In the genomic region with DNA sequence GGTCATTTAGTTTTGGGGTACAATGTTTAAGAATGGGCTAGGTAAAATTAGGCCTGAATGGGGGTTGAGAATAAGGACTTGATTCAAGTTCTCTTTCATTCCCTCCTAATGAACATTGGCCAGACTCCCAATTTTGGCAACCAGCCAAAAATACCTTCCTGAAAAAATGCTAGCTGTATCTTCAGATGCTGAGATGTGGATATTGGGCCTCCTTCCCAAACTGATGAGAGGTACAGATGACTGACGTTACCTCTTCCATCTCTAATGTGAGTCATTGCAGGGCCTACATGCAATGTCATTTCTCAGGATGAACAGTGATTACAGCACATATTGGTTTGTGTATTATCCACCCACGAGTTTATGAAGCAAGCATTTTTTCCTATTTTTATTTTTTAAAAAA, we compare ENCODE assay signal across 21 cellular contexts.
DNase-seq lines count a peak whose midpoint lies in the region; ATAC-seq, FAIRE-seq and TF ChIP-seq lines count a peak whose summit lies in the region.
"Had no signal": no experiment of that assay in that cellular context is flagged by ENCODE, and none has a peak within 500 bp of the region (broad histone marks: within the 10 kb centered on the region; RNA-seq: fewer than 3 reads in every experiment).

No MANE protein-coding gene starts in this region.

- no peak overlapping the region for H3K27ac ChIP-seq in keratinocyte (ENCODE audit: control insufficient read depth, insufficient read depth, low read length)
- H3K27ac ChIP-seq: BLaER1, gastrocnemius medialis, PC-9 had no signal

- no peak overlapping the region for H3K9ac ChIP-seq in keratinocyte (ENCODE audit: control insufficient read depth, extremely low read depth, insufficient read depth, low read length)
- H3K9ac ChIP-seq: BLaER1 had no signal

- no peak overlapping the region for H3K4me2 ChIP-seq in keratinocyte (ENCODE audit: control insufficient read depth, extremely low read depth, insufficient read depth, low read depth, low read length)
- H3K4me2 ChIP-seq: BLaER1, PC-9 had no signal

- FAIRE-seq in keratinocyte (lab: Jason Lieb, UNC) = no peak

- H3K9me3 ChIP-seq in keratinocyte (ENCODE audit: control insufficient read depth, low read depth, low read length) = no peaks in the 10 kb centered on the region
- H3K9me3 ChIP-seq: BLaER1, gastrocnemius medialis had no signal

- ATAC-seq in HG02623 (IDR thresholded peaks at IDR 0.05; ENCODE audit: unreplicated experiment) (no peak), GM18858 (IDR thresholded peaks at IDR 0.05; ENCODE audit: unreplicated experiment) (no peak)
- ATAC-seq: gastrocnemius medialis, WTC11 had no signal

- no peak overlapping the region for H3K4me3 ChIP-seq in keratinocyte (ENCODE audit: control insufficient read depth in 2 of 3, extremely low read depth in 1 of 3, insufficient read depth in 2 of 3, low read depth in 1 of 3, low read length in 3 of 3)
- H3K4me3 ChIP-seq: BLaER1, gastrocnemius medialis, PC-9 had no signal

- H4K20me1 ChIP-seq in keratinocyte (ENCODE audit: control insufficient read depth, extremely low read depth, insufficient read depth, low read length) = no peaks in the 10 kb centered on the region

- DNase-seq in DMS79 treated with DMSO at 0.1 percent for 48 hours (lab: John Stamatoyannopoulos, UW) (peak; percentile 11), DMS79 (lab: John Stamatoyannopoulos, UW) (no peak), NCI-H1105 treated with DMSO at 0.1 percent for 48 hours (lab: John Stamatoyannopoulos, UW) (peak; percentile 24), amniotic epithelial cell (ENCODE audit: low read depth) (peak; percentile 47), keratinocyte (ENCODE audit: low read depth, low spot score) (peak; percentile 26), NCI-H82 treated with DMSO at 0.1 percent for 48 hours (lab: John Stamatoyannopoulos, UW; ENCODE audit: unreplicated experiment) (no peak)
- DNase-seq: activated CD4-positive, alpha-beta memory T cell treated with anti-CD3 and anti-CD28 coated beads for 36 hours; activated gamma-delta T cell; Calu3; gastrocnemius medialis; GDM1; hypothalamus; KG1; NCI-H2081; NCI-H526 treated with DMSO at 0.1 percent for 48 hours; nucleus accumbens; PC-9 had no signal

- peaks cover 59% of the 10 kb centered on the region for H3K79me2 ChIP-seq in keratinocyte (ENCODE audit: control insufficient read depth, insufficient read depth, low read length)

- no peak overlapping the region for H2AFZ ChIP-seq in keratinocyte (ENCODE audit: control insufficient read depth, low read length)
- H2AFZ ChIP-seq: PC-9 had no signal

- peaks cover 7% of the 10 kb centered on the region in 2 experiments for H3K36me3 ChIP-seq in keratinocyte (ENCODE audit: control insufficient read depth in 2 of 2, extremely low read depth in 1 of 2, insufficient read depth in 2 of 2, low read length in 2 of 2)
- H3K36me3 ChIP-seq: gastrocnemius medialis had no signal

- H3K27me3 ChIP-seq in keratinocyte (ENCODE audit: control insufficient read depth, extremely low read depth, insufficient read depth, low read length) = no peaks in the 10 kb centered on the region
- H3K27me3 ChIP-seq: BLaER1, gastrocnemius medialis had no signal

- TF ChIP-seq CTCF in keratinocyte (optimal IDR thresholded peaks at IDR 0.05 in 1 of 3, IDR thresholded peaks at IDR 0.05 in 1 of 3, conservative IDR thresholded peaks at IDR 0.05 in 1 of 3; ENCODE audit: extremely low read depth in 1 of 3, insufficient read depth in 2 of 3, low read length in 3 of 3) = no peak

- peaks cover 1% of the 10 kb centered on the region for H3K4me1 ChIP-seq in keratinocyte (ENCODE audit: control insufficient read depth, extremely low read depth, insufficient read depth, low read length)

- H3K9me1 ChIP-seq in keratinocyte (ENCODE audit: control insufficient read depth, extremely low read depth, insufficient read depth, low read length) = no peaks in the 10 kb centered on the region

- dilution Hi-C loops in keratinocyte (cut with MboI; ENCODE audit: extremely low pct_ligation_motif_present, low sequenced_read_pairs) = no loop called here

Comparison
In these comparisons a context has a peak if more than half of its experiments do, and no peak if none do; other contexts are left out.
1. DNase-seq: peak in DMS79 treated with DMSO at 0.1 percent for 48 hours (single experiment), NCI-H1105 treated with DMSO at 0.1 percent for 48 hours (single experiment), amniotic epithelial cell (single experiment) and keratinocyte (single experiment); none in DMS79 (single experiment) and NCI-H82 treated with DMSO at 0.1 percent for 48 hours (single experiment).